ENCODE assay signal across 15 cellular contexts in genomic region chr12:21615441-21615840, GRCh38. TPM values are rescaled to one million over a fixed set of nuclear protein-coding genes. Genes with fewer than 3 reads are reported as not detected.
DNase-seq lines count a peak whose midpoint lies in the region; FAIRE-seq lines count a peak whose summit lies in the region.
"Had no signal": no experiment of that assay in that cellular context is flagged by ENCODE, and none has a peak within 500 bp of the region (broad histone marks: within the 10 kb centered on the region; RNA-seq: fewer than 3 reads in every experiment).

No MANE protein-coding gene starts in this region.

- H3K4me3 ChIP-seq in MG63, result no peak overlapping the region
- H3K4me3 ChIP-seq: prostate gland, SJCRH30 had no signal

- H3K36me3 Mint-ChIP-seq in activated T-helper 2 cell treated with anti-CD3 and anti-CD28 coated beads, Interferon-gamma antibody, Interleukin-2, Interleukin-4, amounts not matched to agents 10 μg/mL and 5 μg/mL and 100 μg/mL, durations not matched to agents 14 hours and 24 hours and 36 hours (ENCODE audit: low read depth), result no peaks in the 10 kb centered on the region

- H3K4me1 Mint-ChIP-seq in activated T-helper 2 cell treated with anti-CD3 and anti-CD28 coated beads, Interferon-gamma antibody, Interleukin-2, Interleukin-4, amounts not matched to agents 10 μg/mL and 5 μg/mL and 100 μg/mL, durations not matched to agents 14 hours and 24 hours and 36 hours (ENCODE audit: low read depth), result peaks cover 41% of the 10 kb centered on the region

- DNase-seq in ELR (ENCODE audit: low read depth), result peak; percentile 26
- peak; percentile 89 for DNase-seq in NOMO-1 treated with DMSO at 0.1 percent for 48 hours (lab: John Stamatoyannopoulos, UW; ENCODE audit: unreplicated experiment)
- DNase-seq in activated T-helper 2 cell treated with anti-CD3 and anti-CD28 coated beads, Interferon-gamma antibody, Interleukin-2, Interleukin-4, amounts not matched to agents 10 μg/mL and 5 μg/mL and 100 μg/mL, durations not matched to agents 14 hours and 24 hours and 36 hours (ENCODE audit: low spot score), result no peak
- peak; percentile 77 to 88 for DNase-seq in lung microvascular endothelial cell (ENCODE audit: low read depth in 2 of 2)
- DNase-seq in urothelium cell line (ENCODE audit: low spot score), result no peak
- no peak for DNase-seq in DMS53 (lab: John Stamatoyannopoulos, UW)
- no peak for DNase-seq in RKO (ENCODE audit: low spot score)
- no peak for DNase-seq in MG63
- DNase-seq: Calu3, glutamatergic neuron, SJCRH30 had no signal

- H3K9me3 ChIP-seq in MG63, result no peaks in the 10 kb centered on the region
- H3K9me3 ChIP-seq: prostate gland, SJCRH30 had no signal

- intact Hi-C loops in activated T-helper 2 cell treated with anti-CD3 and anti-CD28 coated beads, Interferon-gamma antibody, Interleukin-2, Interleukin-4, amounts not matched to agents 10 μg/mL and 5 μg/mL and 100 μg/mL, durations not matched to agents 14 hours and 24 hours and 36 hours (cut with micrococcal nuclease), result loop anchor here (1.0 to 2.0 kb wide), 5 partner anchors 15 to 159 kb away; partner anchors contain the start of gene LDHB

- H3K27ac Mint-ChIP-seq in activated T-helper 2 cell treated with anti-CD3 and anti-CD28 coated beads, Interferon-gamma antibody, Interleukin-2, Interleukin-4, amounts not matched to agents 10 μg/mL and 5 μg/mL and 100 μg/mL, durations not matched to agents 14 hours and 24 hours and 36 hours, result peak overlapping the region; percentile 48

- peak overlapping the region; percentile 14 for H3K4me3 Mint-ChIP-seq in activated T-helper 2 cell treated with anti-CD3 and anti-CD28 coated beads, Interferon-gamma antibody, Interleukin-2, Interleukin-4, amounts not matched to agents 10 μg/mL and 5 μg/mL and 100 μg/mL, durations not matched to agents 14 hours and 24 hours and 36 hours (ENCODE audit: low read depth)

- no peak for FAIRE-seq in urothelium cell line (lab: Jason Lieb, UNC)

- H3K36me3 ChIP-seq in MG63, result no peaks in the 10 kb centered on the region
- H3K36me3 ChIP-seq: prostate gland, SJCRH30 had no signal

- peaks cover 4% of the 10 kb centered on the region for H3K9me3 Mint-ChIP-seq in activated T-helper 2 cell treated with anti-CD3 and anti-CD28 coated beads, Interferon-gamma antibody, Interleukin-2, Interleukin-4, amounts not matched to agents 10 μg/mL and 5 μg/mL and 100 μg/mL, durations not matched to agents 14 hours and 24 hours and 36 hours
- H3K9me3 Mint-ChIP-seq: IgD-negative memory B cell had no signal

- H3K27me3 ChIP-seq in MG63, result no peaks in the 10 kb centered on the region
- H3K27me3 ChIP-seq: SJCRH30 had no signal

- H3K27me3 Mint-ChIP-seq in activated T-helper 2 cell treated with anti-CD3 and anti-CD28 coated beads, Interferon-gamma antibody, Interleukin-2, Interleukin-4, amounts not matched to agents 10 μg/mL and 5 μg/mL and 100 μg/mL, durations not matched to agents 14 hours and 24 hours and 36 hours (ENCODE audit: low read depth), result no peaks in the 10 kb centered on the region
- H3K27me3 Mint-ChIP-seq: IgD-negative memory B cell had no signal

RNA-seq across cellular contexts. Expression of gene GYS2, which starts 10.8 kb away (rescaled TPM):
- total RNA-seq in activated T-helper 2 cell treated with anti-CD3 and anti-CD28 coated beads, Interferon-gamma antibody, Interleukin-2, Interleukin-4, amounts not matched to agents 10 μg/mL and 5 μg/mL and 100 μg/mL, durations not matched to agents 14 hours and 24 hours and 36 hours, result 0.07 and 0.14 TPM in 2 replicates
- not detected in 2 replicates for total RNA-seq in lung microvascular endothelial cell
- not detected in 2 replicates for total RNA-seq in MG63 (2014; rRNA removed; shearing (Covaris generic); ENCODE audit: low replicate concordance)
- total RNA-seq: Calu3, NCI-H460, prostate gland, SJCRH30, urinary bladder had no signal

RNA-seq across cellular contexts. Expression of gene LDHB, which starts 42.2 kb away (rescaled TPM):
- 1,305 and 1,321 TPM in 2 replicates for total RNA-seq in activated T-helper 2 cell treated with anti-CD3 and anti-CD28 coated beads, Interferon-gamma antibody, Interleukin-2, Interleukin-4, amounts not matched to agents 10 μg/mL and 5 μg/mL and 100 μg/mL, durations not matched to agents 14 hours and 24 hours and 36 hours
- total RNA-seq in lung microvascular endothelial cell, result 128 and 278 TPM in 2 replicates
- total RNA-seq in MG63 (2014; rRNA removed; shearing (Covaris generic); ENCODE audit: low replicate concordance), result 2,316 and 2,927 TPM in 2 replicates

Comparison
In these comparisons a context has a peak if more than half of its experiments do, and no peak if none do; other contexts are left out.
1. DNase-seq: peak in ELR (single experiment), NOMO-1 treated with DMSO at 0.1 percent for 48 hours (single experiment) and lung microvascular endothelial cell (2 of 2); none in activated T-helper 2 cell treated with anti-CD3 and anti-CD28 coated beads, Interferon-gamma antibody, Interleukin-2, Interleukin-4, amounts not matched to agents 10 μg/mL and 5 μg/mL and 100 μg/mL, durations not matched to agents 14 hours and 24 hours and 36 hours (single experiment), urothelium cell line (single experiment), DMS53 (single experiment), RKO (single experiment) and MG63 (single experiment).